ENCODE assay signal across 8 cellular contexts in genomic region chr18:2572144-2572682, GRCh38. TPM values are rescaled to one million over a fixed set of nuclear protein-coding genes. Genes with fewer than 3 reads are reported as not detected.
A peak's percentile ranks its signal among the peaks of the same experiment; 100 is the strongest.
DNase-seq lines count a peak whose midpoint lies in the region; ATAC-seq and TF ChIP-seq lines count a peak whose summit lies in the region.

No MANE protein-coding gene starts in this region.

- CTCF ChIA-PET in BJ (lab: Yijun Ruan, JAX) (interaction anchor here (1.8 kb wide), 1 partner anchor 15 kb away, joined by 5 read pairs; no protein-coding TSS in a partner anchor), Panc1 (lab: Charles Lee) (no interaction called here)

- BruUV-seq in Panc1 (replicated peaks; lab: Mats Ljungman, UMichigan), result TSS peak; percentile 91

- TF ChIP-seq CTCF in BJ (IDR thresholded peaks at IDR 0.05; ENCODE audit: insufficient read depth, low read depth, low read length) (no peak), Panc1 (IDR thresholded peaks at IDR 0.05) (no peak), foreskin fibroblast (IDR thresholded peaks at IDR 0.05; ENCODE audit: low read depth, low read length) (no peak)

- intact Hi-C loops in Panc1 (cut with micrococcal nuclease; ENCODE audit: unreplicated experiment), result no loop called here

- DNase-seq in BJ (ENCODE audit: low read depth) (no peak), Panc1 (ENCODE audit: low read depth, low spot score) (no peak), foreskin fibroblast (no peak), GF-D8 (lab: John Stamatoyannopoulos, UW) (no peak), NCI-H2227 treated with DMSO at 0.1 percent for 48 hours (lab: John Stamatoyannopoulos, UW) (no peak), COR-L47 (lab: John Stamatoyannopoulos, UW) (no peak)

- no peaks in the 10 kb centered on the region for H3K9me3 ChIP-seq in Panc1 (ENCODE audit: control insufficient read depth, insufficient read depth, low read depth, low read length)

- H3K27ac ChIP-seq in Panc1 (ENCODE audit: low read length), result peak overlapping the region; percentile 96

- peaks cover 13% of the 10 kb centered on the region; the same call in 1 of the 2 replicates for H3K4me1 ChIP-seq in Panc1 (ENCODE audit: control insufficient read depth, insufficient read depth, low read length)

- H3K4me3 ChIP-seq in BJ (ENCODE audit: low read depth, low read length), result peak overlapping the region; percentile 61
- H3K4me3 ChIP-seq in Panc1 (ENCODE audit: low read depth in 2 of 2, low read length in 2 of 2), result peak overlapping the region; percentile 87 to 99
- peak overlapping the region; percentile 84 to 90 for H3K4me3 ChIP-seq in foreskin fibroblast (ENCODE audit: low read depth in 1 of 2, low read length in 2 of 2)

- in situ Hi-C loops in Panc1 (cut with HindIII; ENCODE audit: low pct_unique_long_range_greater_than_20kb, low sequenced_read_pairs), result no loop called here

- POLR2A ChIA-PET in BJ (lab: Charles Lee), result no interaction called here
- POLR2A ChIA-PET in Panc1 (lab: Charles Lee), result interaction anchor here (0.5 kb wide), 1 partner anchor 77 kb away, joined by 10 read pairs; no protein-coding TSS in a partner anchor

- ATAC-seq in GM21515 (IDR thresholded peaks at IDR 0.05; ENCODE audit: unreplicated experiment) (peak; percentile 16), Panc1 (peak; percentile 3; the same call in 1 of the 2 replicates), GM18519 (IDR thresholded peaks at IDR 0.05; ENCODE audit: low FRiP score, unreplicated experiment) (no peak)

- no peaks in the 10 kb centered on the region for H3K27me3 ChIP-seq in BJ (ENCODE audit: control insufficient read depth, insufficient read depth, low read length)
- no peaks in the 10 kb centered on the region for H3K27me3 ChIP-seq in Panc1 (ENCODE audit: control insufficient read depth, insufficient read depth, low read length)

- H3K36me3 ChIP-seq in BJ (ENCODE audit: control insufficient read depth, insufficient read depth, low read length) (no peaks in the 10 kb centered on the region), Panc1 (ENCODE audit: control insufficient read depth, insufficient read depth, low read length) (peaks cover 23% of the 10 kb centered on the region)

RNA-seq across cellular contexts. Expression of gene NDC80, which starts 0.9 kb away (rescaled TPM):
- 18.1 and 24.0 TPM in 2 replicates for polyA plus RNA-seq in BJ (2011; rRNA removed)
- 9.8 and 11.6 TPM in 2 replicates for polyA minus RNA-seq in BJ (2011; rRNA and poly(A)+ RNA removed)
- total RNA-seq in Panc1 (2021; ENCODE audit: unreplicated experiment), result 36.0 TPM
- polyA plus RNA-seq in Panc1 (2012; ENCODE audit: insufficient read length), result 8.4 TPM

RNA-seq across cellular contexts. Expression of gene METTL4, which starts 0.9 kb away (rescaled TPM):
- polyA plus RNA-seq in BJ (2011; rRNA removed), result 6.8 and 13.4 TPM in 2 replicates
- polyA minus RNA-seq in BJ (2011; rRNA and poly(A)+ RNA removed), result 5.4 and 6.6 TPM in 2 replicates
- 9.6 TPM for total RNA-seq in Panc1 (2021; ENCODE audit: unreplicated experiment)
- 5.4 TPM for polyA plus RNA-seq in Panc1 (2012; ENCODE audit: insufficient read length)
